Comparison of ENCODE assay signal across 1 cellular context in genomic region chr1:206672844-206673758, GRCh38.
TF ChIP-seq lines count a peak whose summit lies in the region.

No MANE protein-coding gene starts in this region.

TF ChIP-seq in GM12878, 131 proteins besides CTCF, POLR2A, EP300 and RAD21 (continues in another document):
- TF ChIP-seq SREBF2 (IDR thresholded peaks at IDR 0.05; ENCODE audit: low read length) (no peak), GATAD2B (conservative IDR thresholded peaks at IDR 0.05; ENCODE audit: low read depth) (peak; percentile 58; the same call in 1 of the 2 replicates), ASH2L (IDR thresholded peaks at IDR 0.05; ENCODE audit: borderline replicate concordance, low read depth) (no peak), SUPT20H (IDR thresholded peaks at IDR 0.05; ENCODE audit: borderline replicate concordance, control insufficient read depth, low read depth, low read length) (no peak), SMC3 (IDR thresholded peaks at IDR 0.05; ENCODE audit: borderline replicate concordance, low read length) (no peak), FOXM1 (IDR thresholded peaks at IDR 0.05; ENCODE audit: low read depth, low read length) (no peak), YBX1 (IDR thresholded peaks at IDR 0.05) (no peak), HSF1 (IDR thresholded peaks at IDR 0.05; ENCODE audit: low read depth, low read length) (no peak), POLR2AphosphoS5 (IDR thresholded peaks at IDR 0.05; ENCODE audit: low read length) (no peak), SUZ12 (IDR thresholded peaks at IDR 0.05; ENCODE audit: unreplicated experiment) (no peak), CBFB (IDR thresholded peaks at IDR 0.05; ENCODE audit: low read depth) (no peak), IRF5 (IDR thresholded peaks at IDR 0.05; ENCODE audit: borderline replicate concordance) (no peak), FOXK2 (IDR thresholded peaks at IDR 0.05) (no peak), ATF7 (IDR thresholded peaks at IDR 0.05; ENCODE audit: low read depth) (0 out of 2 replicates have a peak, but pooled peaks have one; percentile 35), BCL11A (IDR thresholded peaks at IDR 0.05; ENCODE audit: low read depth, low read length) (no peak; the same call in 1 of the 2 replicates), ZNF207 (IDR thresholded peaks at IDR 0.05; ENCODE audit: borderline replicate concordance) (no peak), YY1 (IDR thresholded peaks at IDR 0.05; ENCODE audit: low read depth, low read length) (no peak), ESRRA (IDR thresholded peaks at IDR 0.05; ENCODE audit: low read length) (no peak), JUND (IDR thresholded peaks at IDR 0.05; ENCODE audit: low read depth, low read length) (no peak), MTA2 (IDR thresholded peaks at IDR 0.05; ENCODE audit: low read depth) (peak; percentile 76), REST (IDR thresholded peaks at IDR 0.05; ENCODE audit: low read depth, low read length) (no peak), ZSCAN29 (IDR thresholded peaks at IDR 0.05) (no peak), CBX5 (IDR thresholded peaks at IDR 0.05; ENCODE audit: low read depth) (no peak), PAX5 (IDR thresholded peaks at IDR 0.05; ENCODE audit: borderline replicate concordance, low read depth, low read length) (0 out of 2 replicates have a peak, but pooled peaks have one; percentile 31), TCF3 (IDR thresholded peaks at IDR 0.05; ENCODE audit: borderline replicate concordance, insufficient read depth, low read depth, low read length) (no peak), EED (IDR thresholded peaks at IDR 0.05; ENCODE audit: low read depth) (no peak), PAX8 (IDR thresholded peaks at IDR 0.05) (no peak), ZNF592 (IDR thresholded peaks at IDR 0.05) (no peak), CREM (IDR thresholded peaks at IDR 0.05; ENCODE audit: low read depth) (peak; percentile 31; the same call in 1 of the 2 replicates), MYC (IDR thresholded peaks at IDR 0.05; ENCODE audit: insufficient read depth, insufficient read length, insufficient replicate concordance, low read length, severe bottlenecking) (no peak), MEF2B (IDR thresholded peaks at IDR 0.05; ENCODE audit: partially characterized antibody, poor library complexity, severe bottlenecking) (peak; percentile 41), JUNB (IDR thresholded peaks at IDR 0.05) (no peak), ZBTB33 (IDR thresholded peaks at IDR 0.05) (no peak), USF2 (IDR thresholded peaks at IDR 0.05; ENCODE audit: borderline replicate concordance, low read depth, low read length) (no peak), CHD1 (IDR thresholded peaks at IDR 0.05; ENCODE audit: low read depth, low read length) (no peak), RB1 (IDR thresholded peaks at IDR 0.05; ENCODE audit: borderline replicate concordance) (no peak), ETV6 (conservative IDR thresholded peaks at IDR 0.05 in 1 of 2, IDR thresholded peaks at IDR 0.05 in 1 of 2; ENCODE audit: borderline replicate concordance in 1 of 2, low read depth in 1 of 2) (peak in 1 of 2 experiments; percentile 65; a peak in 1 of 4 replicates), RUNX3 (IDR thresholded peaks at IDR 0.05; ENCODE audit: low read length) (peak; percentile 60), SMARCA5 (IDR thresholded peaks at IDR 0.05) (0 out of 2 replicates have a peak, but pooled peaks have one; percentile 48), SIN3A (IDR thresholded peaks at IDR 0.05; ENCODE audit: low read depth, low read length) (no peak), BHLHE40 (IDR thresholded peaks at IDR 0.05; ENCODE audit: borderline replicate concordance in 1 of 2, low read depth in 2 of 2, low read length in 1 of 2) (peak in 1 of 2 experiments; percentile 14; a peak in 1 of 4 replicates), WRNIP1 (IDR thresholded peaks at IDR 0.05; ENCODE audit: borderline replicate concordance, low read depth, low read length) (no peak), NR2F1 (conservative IDR thresholded peaks at IDR 0.05) (peak; percentile 81), HDAC2 (IDR thresholded peaks at IDR 0.05) (no peak), SKIL (IDR thresholded peaks at IDR 0.05; ENCODE audit: low read depth, poor library complexity, severe bottlenecking) (no peak), POU2F2 (IDR thresholded peaks at IDR 0.05; ENCODE audit: borderline replicate concordance, low read depth, low read length) (no peak; the same call in 2 of the 3 replicates), DPF2 (IDR thresholded peaks at IDR 0.05) (peak; percentile 82), BCL3 (IDR thresholded peaks at IDR 0.05; ENCODE audit: borderline replicate concordance, insufficient read depth, low read depth, low read length, poor library complexity, severe bottlenecking) (no peak)
